Comparison of ENCODE assay signal across 9 cellular contexts in genomic region chr22:35308480-35308945, GRCh38. TPM values are rescaled to one million over a fixed set of nuclear protein-coding genes. Genes with fewer than 3 reads are reported as not detected.
DNase-seq lines count a peak whose midpoint lies in the region; ATAC-seq and TF ChIP-seq lines count a peak whose summit lies in the region.
"Had no signal": no experiment of that assay in that cellular context is flagged by ENCODE, and none has a peak within 500 bp of the region (broad histone marks: within the 10 kb centered on the region; RNA-seq: fewer than 3 reads in every experiment).

No MANE protein-coding gene starts in this region.

- H3K27ac Mint-ChIP-seq in activated CD8-positive, alpha-beta memory T cell treated with anti-CD3 and anti-CD28 coated beads, Interleukin-2, amount 10 ng/mL, durations not matched to agents 7 days and 5 days: peak overlapping the region; percentile 24

- no peak overlapping the region for H3K4me3 Mint-ChIP-seq in activated CD8-positive, alpha-beta memory T cell treated with anti-CD3 and anti-CD28 coated beads, Interleukin-2, amount 10 ng/mL, durations not matched to agents 7 days and 5 days

- H4K91ac ChIP-seq in trophoblast cell (ENCODE audit: low read depth, low read length): no peak overlapping the region

- no peaks in the 10 kb centered on the region for H3K9me3 ChIP-seq in trophoblast cell (ENCODE audit: insufficient read depth, low read depth, low read length)
- H3K9me3 ChIP-seq: HAP-1 had no signal

- H3K9ac ChIP-seq in trophoblast cell (ENCODE audit: low read length): no peak overlapping the region

- H2AK5ac ChIP-seq in trophoblast cell (ENCODE audit: low read length): no peak overlapping the region

- in situ Hi-C loops in brain microvascular endothelial cell (cut with HindIII; ENCODE audit: low pct_ligation_motif_present, low sequenced_read_pairs): no loop called here

- no peak for ATAC-seq in activated CD8-positive, alpha-beta memory T cell treated with anti-CD3 and anti-CD28 coated beads, Interleukin-2, amount 10 ng/mL, durations not matched to agents 7 days and 5 days
- ATAC-seq in HG02610 (IDR thresholded peaks at IDR 0.05; ENCODE audit: unreplicated experiment): peak; percentile 39
- no peak for ATAC-seq in sciatic nerve

- CTCF ChIA-PET in activated CD8-positive, alpha-beta memory T cell treated with anti-CD3 and anti-CD28 coated beads, Interleukin-2, amount 10 ng/mL, durations not matched to agents 7 days and 5 days (lab: Charles Lee): no interaction called here

- H3K27me3 Mint-ChIP-seq in activated CD8-positive, alpha-beta memory T cell treated with anti-CD3 and anti-CD28 coated beads, Interleukin-2, amount 10 ng/mL, durations not matched to agents 7 days and 5 days: no peaks in the 10 kb centered on the region

- no peak for TF ChIP-seq POLR2A in NB4 (IDR thresholded peaks at IDR 0.05; ENCODE audit: extremely low read depth, insufficient read length)

- peaks cover 70% of the 10 kb centered on the region for H3K4me1 Mint-ChIP-seq in activated CD8-positive, alpha-beta memory T cell treated with anti-CD3 and anti-CD28 coated beads, Interleukin-2, amount 10 ng/mL, durations not matched to agents 7 days and 5 days

- no peak overlapping the region for H2BK5ac ChIP-seq in trophoblast cell (ENCODE audit: low read depth, low read length, poor library complexity)

- intact Hi-C loops in sciatic nerve (cut with DNase I): no loop called here

- no peak overlapping the region for H3K23ac ChIP-seq in trophoblast cell (ENCODE audit: low read length)

- H3K27me3 ChIP-seq in trophoblast cell (ENCODE audit: insufficient read depth, low read length): no peaks in the 10 kb centered on the region
- H3K27me3 ChIP-seq in brain microvascular endothelial cell (replicated peaks): no peaks in the 10 kb centered on the region

- no peaks in the 10 kb centered on the region for H3K79me1 ChIP-seq in trophoblast cell (ENCODE audit: low read length)

- H3K36me3 Mint-ChIP-seq in activated CD8-positive, alpha-beta memory T cell treated with anti-CD3 and anti-CD28 coated beads, Interleukin-2, amount 10 ng/mL, durations not matched to agents 7 days and 5 days: no peaks in the 10 kb centered on the region

- H2BK120ac ChIP-seq in trophoblast cell (ENCODE audit: insufficient read depth, low read length, poor library complexity): no peak overlapping the region

- H3K27ac ChIP-seq in trophoblast cell (ENCODE audit: low read depth, low read length): no peak overlapping the region
- H3K27ac ChIP-seq in brain microvascular endothelial cell: no peak overlapping the region

- H3K79me2 ChIP-seq in trophoblast cell (ENCODE audit: control insufficient read depth, insufficient read depth, low read length, poor library complexity): peaks cover 7% of the 10 kb centered on the region

- no peak overlapping the region for H4K12ac ChIP-seq in trophoblast cell (ENCODE audit: low read depth, low read length)

- H3K4me2 ChIP-seq in trophoblast cell (ENCODE audit: low read length): no peak overlapping the region

- H3K4ac ChIP-seq in trophoblast cell (ENCODE audit: low read depth, low read length): peak overlapping the region; percentile 31

- no peak overlapping the region for H3K4me3 ChIP-seq in NB4 (ENCODE audit: low read depth, low read length)
- no peak overlapping the region for H3K4me3 ChIP-seq in trophoblast cell (ENCODE audit: low read depth, low read length)
- H3K4me3 ChIP-seq in brain microvascular endothelial cell (ENCODE audit: low read depth, low read length): no peak overlapping the region
- H3K4me3 ChIP-seq: HAP-1 had no signal

- H3K4me1 ChIP-seq in trophoblast cell (ENCODE audit: control insufficient read depth in 1 of 2, insufficient read depth in 2 of 2, low read length in 2 of 2): peaks cover 21 to 32% of the 10 kb centered on the region in 2 experiments
- H3K4me1 ChIP-seq: HAP-1 had no signal

- no peaks in the 10 kb centered on the region for H3K9me3 Mint-ChIP-seq in activated CD8-positive, alpha-beta memory T cell treated with anti-CD3 and anti-CD28 coated beads, Interleukin-2, amount 10 ng/mL, durations not matched to agents 7 days and 5 days (ENCODE audit: low read depth)

- no CpG with 5 or more reads among the region's 5 CpGs for WGBS in trophoblast cell (ENCODE audit: extremely low coverage, insufficient coverage, insufficient read length)

- no peak overlapping the region for H3K18ac ChIP-seq in trophoblast cell (ENCODE audit: low read length)

- peaks cover 1 to 8% of the 10 kb centered on the region in 2 experiments for H3K36me3 ChIP-seq in trophoblast cell (ENCODE audit: control insufficient read depth in 1 of 2, insufficient read depth in 2 of 2, low read length in 2 of 2)
- H3K36me3 ChIP-seq in brain microvascular endothelial cell (replicated peaks): no peaks in the 10 kb centered on the region
- H3K36me3 ChIP-seq: HAP-1 had no signal

- H2BK12ac ChIP-seq in trophoblast cell (ENCODE audit: low read length): no peak overlapping the region

- H2AFZ ChIP-seq in trophoblast cell (ENCODE audit: insufficient read depth, low read length, poor library complexity): no peak overlapping the region

- TF ChIP-seq CTCF in NB4 (IDR thresholded peaks at IDR 0.05; ENCODE audit: low read depth, low read length) (no peak), brain microvascular endothelial cell (IDR thresholded peaks at IDR 0.05; ENCODE audit: low read depth, low read length, missing control alignments) (no peak)

- no peak overlapping the region for H3K14ac ChIP-seq in trophoblast cell (ENCODE audit: low read length)

- H4K8ac ChIP-seq in trophoblast cell (ENCODE audit: low read depth, low read length): no peak overlapping the region

- no peak for DNase-seq in activated CD8-positive, alpha-beta memory T cell treated with anti-CD3 and anti-CD28 coated beads, Interleukin-2, amount 10 ng/mL, durations not matched to agents 7 days and 5 days
- no peak for DNase-seq in activated CD8-positive, alpha-beta memory T cell treated with anti-CD3 and anti-CD28 coated beads for 24 hours
- DNase-seq in NB4 (ENCODE audit: low read depth) (peak; percentile 37), trophoblast cell (no peak), sciatic nerve (ENCODE audit: low spot score) (no peak), SHP77 (lab: John Stamatoyannopoulos, UW) (no peak), brain microvascular endothelial cell (no peak)

RNA-seq across cellular contexts. Expression of gene TOM1, which starts 8.8 kb away (rescaled TPM):
- 10 to 100 TPM; 16.1 to 20.5 TPM for total RNA-seq in activated CD8-positive, alpha-beta memory T cell treated with anti-CD3 and anti-CD28 coated beads, Interleukin-2, amount 10 ng/mL, durations not matched to agents 7 days and 5 days
- 41.6 and 45.0 TPM in 2 replicates for polyA plus RNA-seq in trophoblast cell (2013)
- 48.2 TPM for total RNA-seq in sciatic nerve

RNA-seq across cellular contexts. Expression of gene HMGXB4, which starts 51.2 kb away (rescaled TPM):
- 10 to 100 TPM; 39.0 to 42.1 TPM for total RNA-seq in activated CD8-positive, alpha-beta memory T cell treated with anti-CD3 and anti-CD28 coated beads, Interleukin-2, amount 10 ng/mL, durations not matched to agents 7 days and 5 days
- 22.9 and 23.8 TPM in 2 replicates for polyA plus RNA-seq in trophoblast cell (2013)
- 22.8 TPM for total RNA-seq in sciatic nerve
